In the genomic region with DNA sequence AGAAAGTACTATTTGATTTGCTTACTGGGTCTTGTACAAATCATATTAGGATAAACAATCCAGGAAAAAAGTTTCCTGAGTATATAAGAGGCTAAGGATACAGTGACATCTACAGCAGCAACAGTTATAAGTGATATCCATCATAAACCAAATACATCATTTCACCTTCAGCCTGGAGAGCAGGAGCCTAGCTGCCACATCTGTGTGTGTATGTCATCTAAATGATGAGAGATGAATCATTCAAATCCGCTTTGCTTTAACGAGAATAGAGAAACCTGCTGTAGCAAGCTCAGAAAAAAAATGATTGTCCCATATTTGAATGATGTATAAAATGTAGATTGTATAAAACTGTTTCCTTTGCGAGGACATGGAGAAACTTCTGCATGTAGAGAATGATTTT, we compare ENCODE assay signal across 23 cellular contexts.
"Had no signal": no experiment of that assay in that cellular context is flagged by ENCODE, and none has a peak within 500 bp of the region (broad histone marks: within the 10 kb centered on the region; RNA-seq: fewer than 3 reads in every experiment).

No MANE protein-coding gene starts in this region.

- H3K27ac ChIP-seq: brain microvascular endothelial cell, coronary artery, dorsolateral prefrontal cortex, VCaP had no signal

- H3K4me3 ChIP-seq: coronary artery, dorsolateral prefrontal cortex had no signal

- DNase-seq: activated CD4-positive, alpha-beta memory T cell treated with anti-CD3 and anti-CD28 coated beads, Interleukin-2, amount 10 ng/mL, durations not matched to agents 7 days and 5 days; activated CD4-positive, alpha-beta T cell treated with anti-CD3 and anti-CD28 coated beads for 1 hour; activated CD4-positive, alpha-beta T cell treated with anti-CD3 and anti-CD28 coated beads for 4 hours; activated CD4-positive, alpha-beta T cell treated with anti-CD3 and anti-CD28 coated beads, Interleukin-2, amount 10 ng/mL, durations not matched to agents 7 days and 5 days; activated CD4-positive, alpha-beta T cell treated with anti-CD3 and anti-CD28 coated beads, Interleukin-2, amount 50 U/mL, for 4 hours; activated effector memory CD4-positive, alpha-beta T cell treated with Interleukin-2 at 50 U/mL for 16 hours; activated gamma-delta T cell treated with Interleukin-2 at 50 U/mL for 16 hours; activated naive CD4-positive, alpha-beta T cell treated with anti-CD3 and anti-CD28 coated beads, Interleukin-2, amount 50 U/mL, for 16 hours; activated naive CD4-positive, alpha-beta T cell treated with Interleukin-2 at 50 U/mL for 16 hours; activated T-cell treated with anti-CD3 and anti-CD28 coated beads, Interleukin-2, amount 50 U/mL, for 4 hours; amniotic stem cell; anterior cingulate cortex; brain microvascular endothelial cell; dorsolateral prefrontal cortex; effector memory CD4-positive, alpha-beta T cell; endodermal cell; foreskin fibroblast; T-helper 2 cell had no signal

- ATAC-seq: activated T-cell treated with anti-CD3 and anti-CD28 coated beads, Interleukin-2, amount 50 U/mL, for 4 hours; activated T-helper 17 cell treated with anti-CD3 and anti-CD28 coated beads, Interleukin-2, amount 50 U/mL, for 72 hours; esophagus mucosa; WTC11 had no signal

- H3K36me3 ChIP-seq: brain microvascular endothelial cell had no signal

- H3K27me3 ChIP-seq: brain microvascular endothelial cell, dorsolateral prefrontal cortex had no signal
